In the genomic region with DNA sequence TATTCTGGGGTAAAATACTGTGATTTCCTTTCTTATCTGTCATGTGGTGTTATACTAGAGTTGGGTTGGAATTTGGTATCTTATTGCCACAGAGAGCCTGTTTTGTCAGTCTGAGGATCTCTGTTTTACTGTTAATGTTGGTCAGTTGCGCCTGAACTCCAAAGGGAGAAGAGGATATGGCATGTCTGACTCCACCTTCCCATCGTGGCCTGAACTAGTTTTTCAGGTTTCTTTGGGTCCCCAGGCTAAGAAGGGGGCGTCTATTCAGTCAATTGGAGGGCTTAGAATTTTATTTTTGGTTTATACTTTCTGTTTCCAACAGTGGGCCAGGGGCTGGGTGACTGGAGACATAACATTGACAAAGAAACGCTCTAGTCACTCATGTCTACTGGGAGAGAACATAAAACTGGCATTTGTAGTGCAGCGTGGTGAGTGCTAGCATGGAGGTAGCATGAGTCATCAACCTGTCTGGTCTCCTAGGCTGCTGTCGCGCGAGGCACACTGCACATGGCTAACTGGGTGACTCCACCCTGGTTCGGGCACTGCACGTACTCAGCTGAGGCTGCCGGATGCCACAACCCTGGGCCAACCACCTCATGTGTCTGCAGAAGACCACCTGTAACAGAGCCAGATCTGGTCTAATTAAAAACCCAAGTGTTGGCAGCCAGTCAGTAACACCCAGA, we compare ENCODE assay signal across 1 cellular context.
TF ChIP-seq lines count a peak whose summit lies in the region.

No MANE protein-coding gene starts in this region.

TF ChIP-seq in K562, 482 proteins besides CTCF, POLR2A, EP300 and RAD21 (continued from another document and continues in another):
- TF ChIP-seq, protein P1, sequence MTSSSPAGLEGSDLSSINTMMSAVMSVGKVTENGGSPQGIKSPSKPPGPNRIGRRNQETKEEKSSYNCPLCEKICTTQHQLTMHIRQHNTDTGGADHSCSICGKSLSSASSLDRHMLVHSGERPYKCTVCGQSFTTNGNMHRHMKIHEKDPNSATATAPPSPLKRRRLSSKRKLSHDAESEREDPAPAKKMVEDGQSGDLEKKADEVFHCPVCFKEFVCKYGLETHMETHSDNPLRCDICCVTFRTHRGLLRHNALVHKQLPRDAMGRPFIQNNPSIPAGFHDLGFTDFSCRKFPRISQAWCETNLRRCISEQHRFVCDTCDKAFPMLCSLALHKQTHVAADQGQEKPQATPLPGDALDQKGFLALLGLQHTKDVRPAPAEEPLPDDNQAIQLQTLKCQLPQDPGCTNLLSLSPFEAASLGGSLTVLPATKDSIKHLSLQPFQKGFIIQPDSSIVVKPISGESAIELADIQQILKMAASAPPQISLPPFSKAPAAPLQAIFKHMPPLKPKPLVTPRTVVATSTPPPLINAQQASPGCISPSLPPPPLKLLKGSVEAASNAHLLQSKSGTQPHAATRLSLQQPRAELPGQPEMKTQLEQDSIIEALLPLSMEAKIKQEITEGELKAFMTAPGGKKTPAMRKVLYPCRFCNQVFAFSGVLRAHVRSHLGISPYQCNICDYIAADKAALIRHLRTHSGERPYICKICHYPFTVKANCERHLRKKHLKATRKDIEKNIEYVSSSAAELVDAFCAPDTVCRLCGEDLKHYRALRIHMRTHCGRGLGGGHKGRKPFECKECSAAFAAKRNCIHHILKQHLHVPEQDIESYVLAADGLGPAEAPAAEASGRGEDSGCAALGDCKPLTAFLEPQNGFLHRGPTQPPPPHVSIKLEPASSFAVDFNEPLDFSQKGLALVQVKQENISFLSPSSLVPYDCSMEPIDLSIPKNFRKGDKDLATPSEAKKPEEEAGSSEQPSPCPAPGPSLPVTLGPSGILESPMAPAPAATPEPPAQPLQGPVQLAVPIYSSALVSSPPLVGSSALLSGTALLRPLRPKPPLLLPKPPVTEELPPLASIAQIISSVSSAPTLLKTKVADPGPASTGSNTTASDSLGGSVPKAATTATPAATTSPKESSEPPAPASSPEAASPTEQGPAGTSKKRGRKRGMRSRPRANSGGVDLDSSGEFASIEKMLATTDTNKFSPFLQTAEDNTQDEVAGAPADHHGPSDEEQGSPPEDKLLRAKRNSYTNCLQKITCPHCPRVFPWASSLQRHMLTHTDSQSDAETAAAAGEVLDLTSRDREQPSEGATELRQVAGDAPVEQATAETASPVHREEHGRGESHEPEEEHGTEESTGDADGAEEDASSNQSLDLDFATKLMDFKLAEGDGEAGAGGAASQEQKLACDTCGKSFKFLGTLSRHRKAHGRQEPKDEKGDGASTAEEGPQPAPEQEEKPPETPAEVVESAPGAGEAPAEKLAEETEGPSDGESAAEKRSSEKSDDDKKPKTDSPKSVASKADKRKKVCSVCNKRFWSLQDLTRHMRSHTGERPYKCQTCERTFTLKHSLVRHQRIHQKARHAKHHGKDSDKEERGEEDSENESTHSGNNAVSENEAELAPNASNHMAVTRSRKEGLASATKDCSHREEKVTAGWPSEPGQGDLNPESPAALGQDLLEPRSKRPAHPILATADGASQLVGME (CRISPR knock-in tag; IDR thresholded peaks at IDR 0.05) = no peak
- TF ChIP-seq PML (IDR thresholded peaks at IDR 0.05; ENCODE audit: low read length) = no peak
- TF ChIP-seq L3MBTL2 (IDR thresholded peaks at IDR 0.05) = peak; percentile 95
- peak; percentile 28 to 41; a peak in 1 of 4 replicates for TF ChIP-seq KDM1A (IDR thresholded peaks at IDR 0.05)
- no peak for TF ChIP-seq ZNF3 (CRISPR knock-in tag; IDR thresholded peaks at IDR 0.05)
- TF ChIP-seq, protein P2, sequence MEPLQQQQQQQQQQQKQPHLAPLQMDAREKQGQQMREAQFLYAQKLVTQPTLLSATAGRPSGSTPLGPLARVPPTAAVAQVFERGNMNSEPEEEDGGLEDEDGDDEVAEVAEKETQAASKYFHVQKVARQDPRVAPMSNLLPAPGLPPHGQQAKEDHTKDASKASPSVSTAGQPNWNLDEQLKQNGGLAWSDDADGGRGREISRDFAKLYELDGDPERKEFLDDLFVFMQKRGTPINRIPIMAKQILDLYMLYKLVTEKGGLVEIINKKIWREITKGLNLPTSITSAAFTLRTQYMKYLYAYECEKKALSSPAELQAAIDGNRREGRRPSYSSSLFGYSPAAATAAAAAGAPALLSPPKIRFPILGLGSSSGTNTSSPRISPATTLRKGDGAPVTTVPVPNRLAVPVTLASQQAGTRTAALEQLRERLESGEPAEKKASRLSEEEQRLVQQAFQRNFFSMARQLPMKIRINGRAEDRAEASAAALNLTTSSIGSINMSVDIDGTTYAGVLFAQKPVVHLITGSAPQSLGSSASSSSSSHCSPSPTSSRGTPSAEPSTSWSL (CRISPR knock-in tag; IDR thresholded peaks at IDR 0.05; ENCODE audit: borderline replicate concordance) = no peak
- TF ChIP-seq ETV1 (tag; conservative IDR thresholded peaks at IDR 0.05; ENCODE audit: low read depth) = no peak
- peak; percentile 70 for TF ChIP-seq SMAD4 (CRISPR knock-in tag; conservative IDR thresholded peaks at IDR 0.05)
- TF ChIP-seq NFE2 (IDR thresholded peaks at IDR 0.05; ENCODE audit: low read depth) = peak; percentile 71
- no peak for TF ChIP-seq PHF20 (IDR thresholded peaks at IDR 0.05; ENCODE audit: partially characterized antibody)
- TF ChIP-seq SMARCA4 (IDR thresholded peaks at IDR 0.05) = 0 out of 2 replicates have a peak, but pooled peaks have one; percentile 20
- TF ChIP-seq, protein P3, sequence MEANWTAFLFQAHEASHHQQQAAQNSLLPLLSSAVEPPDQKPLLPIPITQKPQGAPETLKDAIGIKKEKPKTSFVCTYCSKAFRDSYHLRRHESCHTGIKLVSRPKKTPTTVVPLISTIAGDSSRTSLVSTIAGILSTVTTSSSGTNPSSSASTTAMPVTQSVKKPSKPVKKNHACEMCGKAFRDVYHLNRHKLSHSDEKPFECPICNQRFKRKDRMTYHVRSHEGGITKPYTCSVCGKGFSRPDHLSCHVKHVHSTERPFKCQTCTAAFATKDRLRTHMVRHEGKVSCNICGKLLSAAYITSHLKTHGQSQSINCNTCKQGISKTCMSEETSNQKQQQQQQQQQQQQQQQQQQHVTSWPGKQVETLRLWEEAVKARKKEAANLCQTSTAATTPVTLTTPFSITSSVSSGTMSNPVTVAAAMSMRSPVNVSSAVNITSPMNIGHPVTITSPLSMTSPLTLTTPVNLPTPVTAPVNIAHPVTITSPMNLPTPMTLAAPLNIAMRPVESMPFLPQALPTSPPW (CRISPR knock-in tag; IDR thresholded peaks at IDR 0.05) = no peak
- TF ChIP-seq MTA1 (IDR thresholded peaks at IDR 0.05; ENCODE audit: borderline replicate concordance) = no peak
- TF ChIP-seq, protein P4, sequence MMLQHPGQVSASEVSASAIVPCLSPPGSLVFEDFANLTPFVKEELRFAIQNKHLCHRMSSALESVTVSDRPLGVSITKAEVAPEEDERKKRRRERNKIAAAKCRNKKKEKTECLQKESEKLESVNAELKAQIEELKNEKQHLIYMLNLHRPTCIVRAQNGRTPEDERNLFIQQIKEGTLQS (IDR thresholded peaks at IDR 0.05) = peak; percentile 93
- TF ChIP-seq, protein P4 (CRISPR knock-in tag; conservative IDR thresholded peaks at IDR 0.05) = no peak
- 0 out of 2 replicates have a peak, but pooled peaks have one; percentile 8 for TF ChIP-seq CREM (IDR thresholded peaks at IDR 0.05; ENCODE audit: low read depth)
- TF ChIP-seq NONO (IDR thresholded peaks at IDR 0.05; ENCODE audit: low read depth in 2 of 2, low read length in 1 of 2) = no peak
- no peak for TF ChIP-seq CBX3 (IDR thresholded peaks at IDR 0.05; ENCODE audit: borderline replicate concordance in 1 of 2, low read length in 2 of 2)
- TF ChIP-seq DPF2 (IDR thresholded peaks at IDR 0.05) = peak; percentile 34; the same call in 1 of the 2 replicates
- TF ChIP-seq PHF21A (IDR thresholded peaks at IDR 0.05; ENCODE audit: borderline replicate concordance, low read depth) = no peak
- no peak for TF ChIP-seq ZNF140 (CRISPR knock-in tag; IDR thresholded peaks at IDR 0.05)
- TF ChIP-seq, protein P5, sequence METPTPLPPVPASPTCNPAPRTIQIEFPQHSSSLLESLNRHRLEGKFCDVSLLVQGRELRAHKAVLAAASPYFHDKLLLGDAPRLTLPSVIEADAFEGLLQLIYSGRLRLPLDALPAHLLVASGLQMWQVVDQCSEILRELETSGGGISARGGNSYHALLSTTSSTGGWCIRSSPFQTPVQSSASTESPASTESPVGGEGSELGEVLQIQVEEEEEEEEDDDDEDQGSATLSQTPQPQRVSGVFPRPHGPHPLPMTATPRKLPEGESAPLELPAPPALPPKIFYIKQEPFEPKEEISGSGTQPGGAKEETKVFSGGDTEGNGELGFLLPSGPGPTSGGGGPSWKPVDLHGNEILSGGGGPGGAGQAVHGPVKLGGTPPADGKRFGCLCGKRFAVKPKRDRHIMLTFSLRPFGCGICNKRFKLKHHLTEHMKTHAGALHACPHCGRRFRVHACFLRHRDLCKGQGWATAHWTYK (CRISPR knock-in tag; IDR thresholded peaks at IDR 0.05) = 0 out of 2 replicates have a peak, but pooled peaks have one; percentile 44
- TF ChIP-seq SAFB2 (IDR thresholded peaks at IDR 0.05; ENCODE audit: borderline replicate concordance, low read depth, low read length, severe bottlenecking) = no peak
- TF ChIP-seq HCFC1 (IDR thresholded peaks at IDR 0.05; ENCODE audit: low read depth, low read length) = no peak
- no peak for TF ChIP-seq TAF9B (IDR thresholded peaks at IDR 0.05; ENCODE audit: partially characterized antibody)
- TF ChIP-seq MYC (IDR thresholded peaks at IDR 0.05; ENCODE audit: low read depth, low read length) = 0 out of 2 replicates have a peak, but pooled peaks have one; percentile 52
- TF ChIP-seq MYC (CRISPR knock-in tag; IDR thresholded peaks at IDR 0.05; ENCODE audit: borderline replicate concordance, low read depth) = no peak
- TF ChIP-seq NR4A1 (CRISPR knock-in tag; IDR thresholded peaks at IDR 0.05) = no peak
- 0 out of 2 replicates have a peak, but pooled peaks have one; percentile 55 for TF ChIP-seq NR4A1 (tag; IDR thresholded peaks at IDR 0.05)
- TF ChIP-seq TGIF2 (CRISPR knock-in tag; IDR thresholded peaks at IDR 0.05) = no peak
- TF ChIP-seq SNIP1 (IDR thresholded peaks at IDR 0.05; ENCODE audit: low read depth) = no peak
- TF ChIP-seq NCOA1 (IDR thresholded peaks at IDR 0.05; ENCODE audit: low read depth) = no peak
- TF ChIP-seq RBM17 (IDR thresholded peaks at IDR 0.05; ENCODE audit: borderline replicate concordance, low read depth, low read length) = no peak
- TF ChIP-seq POLR2G (IDR thresholded peaks at IDR 0.05; ENCODE audit: low read depth, low read length) = no peak
- no peak for TF ChIP-seq PURB (CRISPR knock-in tag; IDR thresholded peaks at IDR 0.05; ENCODE audit: low read depth)
- TF ChIP-seq CHD4 (IDR thresholded peaks at IDR 0.05; ENCODE audit: insufficient read depth, insufficient replicate concordance, low read depth, low read length, poor library complexity, severe bottlenecking) = no peak
- 0 out of 2 replicates have a peak, but pooled peaks have one; percentile 36 for TF ChIP-seq ZBTB17 (CRISPR knock-in tag; IDR thresholded peaks at IDR 0.05)
- TF ChIP-seq PHB (CRISPR knock-in tag; IDR thresholded peaks at IDR 0.05) = no peak
- no peak for TF ChIP-seq ELF2 (CRISPR knock-in tag; IDR thresholded peaks at IDR 0.05)
- TF ChIP-seq ZNF384 (IDR thresholded peaks at IDR 0.05; ENCODE audit: low read depth, low read length) = no peak
- TF ChIP-seq KLF16 (IDR thresholded peaks at IDR 0.05) = no peak
- no peak for TF ChIP-seq KDM4B (IDR thresholded peaks at IDR 0.05; ENCODE audit: borderline replicate concordance in 2 of 2, low read depth in 1 of 2)
- TF ChIP-seq SNRNP70 (optimal IDR thresholded peaks at IDR 0.05; ENCODE audit: low read depth, low read length) = no peak
- no peak for TF ChIP-seq GATAD2A (IDR thresholded peaks at IDR 0.05)
- peak; percentile 49; the same call in 1 of the 2 replicates for TF ChIP-seq JUN (IDR thresholded peaks at IDR 0.05; ENCODE audit: borderline replicate concordance, low read depth, low read length)
- no peak for TF ChIP-seq JUN (CRISPR knock-in tag; IDR thresholded peaks at IDR 0.05; ENCODE audit: borderline replicate concordance)
- TF ChIP-seq TRIM24 (IDR thresholded peaks at IDR 0.05) = no peak
- TF ChIP-seq EP400 (IDR thresholded peaks at IDR 0.05) = peak; percentile 26; the same call in 1 of the 2 replicates
- TF ChIP-seq, protein P6, sequence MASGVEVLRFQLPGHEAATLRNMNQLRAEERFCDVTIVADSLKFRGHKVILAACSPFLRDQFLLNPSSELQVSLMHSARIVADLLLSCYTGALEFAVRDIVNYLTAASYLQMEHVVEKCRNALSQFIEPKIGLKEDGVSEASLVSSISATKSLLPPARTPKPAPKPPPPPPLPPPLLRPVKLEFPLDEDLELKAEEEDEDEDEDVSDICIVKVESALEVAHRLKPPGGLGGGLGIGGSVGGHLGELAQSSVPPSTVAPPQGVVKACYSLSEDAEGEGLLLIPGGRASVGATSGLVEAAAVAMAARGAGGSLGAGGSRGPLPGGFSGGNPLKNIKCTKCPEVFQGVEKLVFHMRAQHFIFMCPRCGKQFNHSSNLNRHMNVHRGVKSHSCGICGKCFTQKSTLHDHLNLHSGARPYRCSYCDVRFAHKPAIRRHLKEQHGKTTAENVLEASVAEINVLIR (CRISPR knock-in tag; IDR thresholded peaks at IDR 0.05) = 0 out of 2 replicates have a peak, but pooled peaks have one; percentile 7
- no peak for TF ChIP-seq ZNF699 (CRISPR knock-in tag; IDR thresholded peaks at IDR 0.05; ENCODE audit: insufficient replicate concordance)
- no peak for TF ChIP-seq ZNF445 (CRISPR knock-in tag; IDR thresholded peaks at IDR 0.05; ENCODE audit: low read depth)
- no peak for TF ChIP-seq TAF1 (IDR thresholded peaks at IDR 0.05; ENCODE audit: control insufficient read depth, extremely low read depth, insufficient read depth, low read length, severe bottlenecking)
- TF ChIP-seq TCFL5 (CRISPR knock-in tag; conservative IDR thresholded peaks at IDR 0.05) = no peak
- TF ChIP-seq KAT7 (CRISPR knock-in tag; IDR thresholded peaks at IDR 0.05; ENCODE audit: borderline replicate concordance) = no peak
- no peak for TF ChIP-seq ZBTB8A (IDR thresholded peaks at IDR 0.05; ENCODE audit: partially characterized antibody)
- no peak for TF ChIP-seq BHLHE40 (IDR thresholded peaks at IDR 0.05; ENCODE audit: low read length)
- TF ChIP-seq NFIC (IDR thresholded peaks at IDR 0.05) = no peak
- TF ChIP-seq, protein P7, sequence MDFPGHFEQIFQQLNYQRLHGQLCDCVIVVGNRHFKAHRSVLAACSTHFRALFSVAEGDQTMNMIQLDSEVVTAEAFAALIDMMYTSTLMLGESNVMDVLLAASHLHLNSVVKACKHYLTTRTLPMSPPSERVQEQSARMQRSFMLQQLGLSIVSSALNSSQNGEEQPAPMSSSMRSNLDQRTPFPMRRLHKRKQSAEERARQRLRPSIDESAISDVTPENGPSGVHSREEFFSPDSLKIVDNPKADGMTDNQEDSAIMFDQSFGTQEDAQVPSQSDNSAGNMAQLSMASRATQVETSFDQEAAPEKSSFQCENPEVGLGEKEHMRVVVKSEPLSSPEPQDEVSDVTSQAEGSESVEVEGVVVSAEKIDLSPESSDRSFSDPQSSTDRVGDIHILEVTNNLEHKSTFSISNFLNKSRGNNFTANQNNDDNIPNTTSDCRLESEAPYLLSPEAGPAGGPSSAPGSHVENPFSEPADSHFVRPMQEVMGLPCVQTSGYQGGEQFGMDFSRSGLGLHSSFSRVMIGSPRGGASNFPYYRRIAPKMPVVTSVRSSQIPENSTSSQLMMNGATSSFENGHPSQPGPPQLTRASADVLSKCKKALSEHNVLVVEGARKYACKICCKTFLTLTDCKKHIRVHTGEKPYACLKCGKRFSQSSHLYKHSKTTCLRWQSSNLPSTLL (IDR thresholded peaks at IDR 0.05) = no peak
- TF ChIP-seq SRSF1 (IDR thresholded peaks at IDR 0.05; ENCODE audit: low read depth, low read length) = no peak
- no peak for TF ChIP-seq MEF2D (tag; conservative IDR thresholded peaks at IDR 0.05; ENCODE audit: low read depth)
